1 cellular context compared by ENCODE assay signal in the genomic region with DNA sequence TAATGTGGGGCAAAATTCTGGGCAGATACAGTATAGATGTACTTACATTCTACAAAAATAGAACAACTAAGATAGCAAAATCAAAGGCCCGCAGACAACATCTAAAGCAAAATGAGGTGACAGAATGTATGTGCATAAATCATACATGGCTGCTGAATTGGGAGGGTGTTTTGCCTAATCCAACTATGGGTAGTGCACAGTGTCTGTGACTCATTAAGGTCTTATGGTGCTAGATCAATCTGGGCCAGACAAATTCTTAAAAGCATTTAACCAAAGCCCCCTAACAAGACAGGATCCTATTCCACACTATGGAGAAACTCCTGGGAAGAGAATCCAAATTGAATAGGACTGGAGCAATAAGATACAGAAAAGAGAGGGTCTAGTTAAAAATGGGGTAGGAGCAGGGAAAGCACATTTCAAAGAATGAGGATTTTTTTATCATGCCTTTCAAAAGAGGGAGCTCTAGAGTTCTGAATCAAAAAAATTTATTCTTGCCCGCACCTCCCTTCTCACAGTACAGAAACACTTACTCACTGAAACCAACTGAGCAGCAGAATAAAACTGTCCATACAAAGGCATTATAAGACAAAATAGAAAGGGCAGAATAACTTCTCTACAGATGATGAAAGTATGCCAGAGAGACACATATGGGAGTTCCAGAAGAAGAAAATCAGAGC.
TF ChIP-seq lines count a peak whose summit lies in the region.

No MANE protein-coding gene starts in this region.

TF ChIP-seq in GM23338, 12 proteins besides CTCF, POLR2A, EP300 and RAD21 (continued from another document):
- TF ChIP-seq STAT1 (IDR thresholded peaks at IDR 0.05; ENCODE audit: unreplicated experiment) (no peak), CREB1 (CRISPR knock-in tag; IDR thresholded peaks at IDR 0.05; ENCODE audit: low read depth) (no peak)
TF ChIP-seq in GM23338: peak in this region for 0.
